In genomic region chr7:47638679-47639306, GRCh38 we compare ENCODE assay signal across 14 cellular contexts. TPM values are rescaled to one million over a fixed set of nuclear protein-coding genes. Genes with fewer than 3 reads are reported as not detected.
DNase-seq lines count a peak whose midpoint lies in the region; ATAC-seq and TF ChIP-seq lines count a peak whose summit lies in the region.
"Had no signal": no experiment of that assay in that cellular context is flagged by ENCODE, and none has a peak within 500 bp of the region (broad histone marks: within the 10 kb centered on the region; RNA-seq: fewer than 3 reads in every experiment).

No MANE protein-coding gene starts in this region.

- H3K27ac Mint-ChIP-seq in natural killer cell treated with Interleukin-12 subunit alpha and Interleukin-12 subunit beta and Interleukin-15 and Interleukin-18, amount 100 ng/mL, for 72 hours, result no peak overlapping the region
- no peak overlapping the region for H3K27ac Mint-ChIP-seq in natural killer cell
- H3K27ac Mint-ChIP-seq in endodermal cell, result no peak overlapping the region
- H3K27ac Mint-ChIP-seq: activated naive CD4-positive, alpha-beta T cell treated with anti-CD3 and anti-CD28 coated beads, Interleukin-2, amount 50 U/mL, for 72 hours; stimulated activated naive CD8-positive, alpha-beta T cell treated with anti-CD3 and anti-CD28 coated beads, Interleukin-15, Interleukin-2, amounts not matched to agents 100 ng/mL and 50 ng/mL, for 24 hours had no signal

- H3K36me3 Mint-ChIP-seq in natural killer cell treated with Interleukin-12 subunit alpha and Interleukin-12 subunit beta and Interleukin-15 and Interleukin-18, amount 100 ng/mL, for 72 hours, result peaks cover 5% of the 10 kb centered on the region
- peaks cover 6% of the 10 kb centered on the region for H3K36me3 Mint-ChIP-seq in natural killer cell
- H3K36me3 Mint-ChIP-seq in endodermal cell (ENCODE audit: low read depth), result no peaks in the 10 kb centered on the region

- peak overlapping the region; percentile 81 for H2AK5ac ChIP-seq in trophoblast cell (ENCODE audit: low read length)

- H3K9ac ChIP-seq in trophoblast cell (ENCODE audit: low read length) (no peak overlapping the region), endodermal cell (ENCODE audit: extremely low read depth, low read length, poor library complexity, severe bottlenecking) (no peak overlapping the region)
- H3K9ac ChIP-seq: SK-N-SH had no signal

- no peak overlapping the region for H4K12ac ChIP-seq in trophoblast cell (ENCODE audit: low read depth, low read length)

- H3K18ac ChIP-seq in trophoblast cell (ENCODE audit: low read length), result peak overlapping the region; percentile 64

- peak overlapping the region; percentile 19 for H3K4ac ChIP-seq in trophoblast cell (ENCODE audit: low read depth, low read length)

- ATAC-seq in natural killer cell treated with Interleukin-12 subunit alpha and Interleukin-12 subunit beta and Interleukin-15 and Interleukin-18, amount 100 ng/mL, for 72 hours, result no peak
- ATAC-seq in natural killer cell (no peak), HG03378 (IDR thresholded peaks at IDR 0.05; ENCODE audit: unreplicated experiment) (no peak), HG02840 (IDR thresholded peaks at IDR 0.05; ENCODE audit: low FRiP score, unreplicated experiment) (no peak), HG02588 (IDR thresholded peaks at IDR 0.05; ENCODE audit: unreplicated experiment) (no peak)
- ATAC-seq: activated naive CD4-positive, alpha-beta T cell treated with anti-CD3 and anti-CD28 coated beads, Interleukin-2, amount 50 U/mL, for 72 hours; gastrocnemius medialis had no signal

- peak overlapping the region; percentile 66 for H3K14ac ChIP-seq in trophoblast cell (ENCODE audit: low read length)

- peaks cover 28 to 40% of the 10 kb centered on the region in 2 experiments for H3K4me1 ChIP-seq in trophoblast cell (ENCODE audit: control insufficient read depth in 1 of 2, insufficient read depth in 2 of 2, low read length in 2 of 2)
- H3K4me1 ChIP-seq in endodermal cell (ENCODE audit: control insufficient read depth, insufficient read depth, low read length), result no peaks in the 10 kb centered on the region

- H4K8ac ChIP-seq in trophoblast cell (ENCODE audit: low read depth, low read length), result no peak overlapping the region

- H3K23ac ChIP-seq in trophoblast cell (ENCODE audit: low read length), result no peak overlapping the region

- intact Hi-C loops in natural killer cell (cut with micrococcal nuclease), result no loop called here

- peaks cover 54% of the 10 kb centered on the region for H3K79me1 ChIP-seq in trophoblast cell (ENCODE audit: low read length)

- H2BK120ac ChIP-seq in trophoblast cell (ENCODE audit: insufficient read depth, low read length, poor library complexity), result peak overlapping the region; percentile 91

- H3K27me3 ChIP-seq in trophoblast cell (ENCODE audit: insufficient read depth, low read length), result no peaks in the 10 kb centered on the region
- no peaks in the 10 kb centered on the region for H3K27me3 ChIP-seq in endodermal cell (ENCODE audit: control insufficient read depth, insufficient read depth, low read length, poor library complexity, severe bottlenecking)
- H3K27me3 ChIP-seq: gastrocnemius medialis had no signal

- H3K79me2 ChIP-seq in trophoblast cell (ENCODE audit: control insufficient read depth, insufficient read depth, low read length, poor library complexity), result peaks cover 9% of the 10 kb centered on the region

- no CpG with 5 or more reads among the region's 14 CpGs for WGBS in trophoblast cell (ENCODE audit: extremely low coverage, insufficient coverage, insufficient read length)
- WGBS in endodermal cell (ENCODE audit: insufficient coverage in 1 of 2, insufficient read length in 1 of 2), 2 experiments, result 91 to 94% methylated on average over 14 of the region's 14 CpGs

- H2BK5ac ChIP-seq in trophoblast cell (ENCODE audit: low read depth, low read length, poor library complexity), result peak overlapping the region; percentile 59

- no peak overlapping the region for H3K4me2 ChIP-seq in trophoblast cell (ENCODE audit: low read length)
- H3K4me2 ChIP-seq: SK-N-SH had no signal

- H3K27ac ChIP-seq in trophoblast cell (ENCODE audit: low read depth, low read length) (no peak overlapping the region), endodermal cell (ENCODE audit: low read depth, low read length) (no peak overlapping the region)
- H3K27ac ChIP-seq: gastrocnemius medialis had no signal

- H4K91ac ChIP-seq in trophoblast cell (ENCODE audit: low read depth, low read length), result peak overlapping the region; percentile 84

- H3K4me3 ChIP-seq in trophoblast cell (ENCODE audit: low read depth, low read length) (no peak overlapping the region), endodermal cell (ENCODE audit: low read length) (no peak overlapping the region)
- H3K4me3 ChIP-seq: gastrocnemius medialis, skin epidermis had no signal

- peaks cover 0 to 4% of the 10 kb centered on the region in 2 donors for H3K27me3 Mint-ChIP-seq in natural killer cell treated with Interleukin-12 subunit alpha and Interleukin-12 subunit beta and Interleukin-15 and Interleukin-18, amount 100 ng/mL, for 72 hours
- H3K27me3 Mint-ChIP-seq in natural killer cell (ENCODE audit: low read depth in 2 of 2) (peaks cover 0 to 5% of the 10 kb centered on the region in 2 donors), endodermal cell (ENCODE audit: insufficient read depth) (peaks cover 11% of the 10 kb centered on the region)
- H3K27me3 Mint-ChIP-seq: stimulated activated naive CD8-positive, alpha-beta T cell treated with anti-CD3 and anti-CD28 coated beads, Interleukin-15, Interleukin-2, amounts not matched to agents 100 ng/mL and 50 ng/mL, for 24 hours had no signal

- H3K9me3 ChIP-seq in trophoblast cell (ENCODE audit: insufficient read depth, low read depth, low read length) (no peaks in the 10 kb centered on the region), endodermal cell (ENCODE audit: control insufficient read depth, low read length) (peaks cover 10% of the 10 kb centered on the region)
- H3K9me3 ChIP-seq: gastrocnemius medialis had no signal

- peaks cover 4% of the 10 kb centered on the region for H3K9me3 Mint-ChIP-seq in natural killer cell treated with Interleukin-12 subunit alpha and Interleukin-12 subunit beta and Interleukin-15 and Interleukin-18, amount 100 ng/mL, for 72 hours
- H3K9me3 Mint-ChIP-seq in natural killer cell (peaks cover 4% of the 10 kb centered on the region in 2 donors), endodermal cell (peaks cover 5% of the 10 kb centered on the region)

- H3K4me1 Mint-ChIP-seq in natural killer cell treated with Interleukin-12 subunit alpha and Interleukin-12 subunit beta and Interleukin-15 and Interleukin-18, amount 100 ng/mL, for 72 hours (ENCODE audit: low read depth in 2 of 2), result no peaks in the 10 kb centered on the region
- H3K4me1 Mint-ChIP-seq in natural killer cell (peaks cover 0 to 5% of the 10 kb centered on the region in 2 donors), endodermal cell (peaks cover 14% of the 10 kb centered on the region)

- TF ChIP-seq CTCF in natural killer cell (IDR thresholded peaks at IDR 0.05), result no peak
- TF ChIP-seq CTCF in endodermal cell (conservative IDR thresholded peaks at IDR 0.05), result no peak

- H3K36me3 ChIP-seq in trophoblast cell (ENCODE audit: control insufficient read depth in 1 of 2, insufficient read depth in 2 of 2, low read length in 2 of 2) (no peaks in the 10 kb centered on the region), endodermal cell (ENCODE audit: control insufficient read depth, insufficient read depth, low read length) (no peaks in the 10 kb centered on the region)
- H3K36me3 ChIP-seq: gastrocnemius medialis had no signal

- DNase-seq in natural killer cell treated with Interleukin-12 subunit alpha and Interleukin-12 subunit beta and Interleukin-15 and Interleukin-18, amount 100 ng/mL, for 72 hours (ENCODE audit: low spot score), result peak; percentile 44
- no peak for DNase-seq in natural killer cell
- peak; percentile 34 for DNase-seq in fibroblast of the conjunctiva (ENCODE audit: low read depth)
- DNase-seq in trophoblast cell, result no peak
- no peak for DNase-seq in endodermal cell
- DNase-seq: gastrocnemius medialis, NCI-H2171, SK-N-SH had no signal

- H2AFZ ChIP-seq in trophoblast cell (ENCODE audit: insufficient read depth, low read length, poor library complexity), result peak overlapping the region; percentile 19

- peak overlapping the region; percentile 96 for H2BK12ac ChIP-seq in trophoblast cell (ENCODE audit: low read length)

- H3K4me3 Mint-ChIP-seq in natural killer cell treated with Interleukin-12 subunit alpha and Interleukin-12 subunit beta and Interleukin-15 and Interleukin-18, amount 100 ng/mL, for 72 hours, result no peak overlapping the region
- no peak overlapping the region for H3K4me3 Mint-ChIP-seq in natural killer cell
- no peak overlapping the region for H3K4me3 Mint-ChIP-seq in endodermal cell
- H3K4me3 Mint-ChIP-seq: stimulated activated naive CD8-positive, alpha-beta T cell treated with anti-CD3 and anti-CD28 coated beads, Interleukin-15, Interleukin-2, amounts not matched to agents 100 ng/mL and 50 ng/mL, for 24 hours had no signal

RNA-seq across cellular contexts. Expression of gene TNS3, which starts 56.9 kb away (rescaled TPM):
- under 1 TPM in 1 of 2 donors, not detected in 1; 0.50 TPM for total RNA-seq in natural killer cell treated with Interleukin-12 subunit alpha and Interleukin-12 subunit beta and Interleukin-15 and Interleukin-18, amount 100 ng/mL, for 72 hours
- 1 to 10 TPM; 1.6 to 3.5 (median 2.9) TPM for total RNA-seq in natural killer cell
- polyA plus RNA-seq in trophoblast cell (2013), result 85.9 and 86.5 TPM in 2 replicates
- total RNA-seq in endodermal cell, result 10 to 100 TPM; 33.8 to 38.5 TPM
- 18.1 TPM for polyA plus RNA-seq in endodermal cell (2013, experiment 1 of 2)
- 19.3 TPM for polyA plus RNA-seq in endodermal cell (2013, experiment 2 of 2)

Comparison
In these comparisons a context has a peak if more than half of its experiments do, and no peak if none do; other contexts are left out.
1. DNase-seq: peak in natural killer cell treated with Interleukin-12 subunit alpha and Interleukin-12 subunit beta and Interleukin-15 and Interleukin-18, amount 100 ng/mL, for 72 hours (single experiment) and fibroblast of the conjunctiva (single experiment); none in natural killer cell (single experiment), trophoblast cell (0 of 2) and endodermal cell (single experiment).
2. RNA of gene TNS3, which starts 56.9 kb away (total RNA-seq): 33.8 to 38.5 TPM in endodermal cell; 1.6 to 3.5 TPM in natural killer cell and 0.50 TPM in natural killer cell treated with Interleukin-12 subunit alpha and Interleukin-12 subunit beta and Interleukin-15 and Interleukin-18, amount 100 ng/mL, for 72 hours; every median in the first group is over 4 times any median in the second.